ENCODE assay signal across 18 cellular contexts in genomic region chr11:13344818-13345217, GRCh38.
A peak's percentile ranks its signal among the peaks of the same experiment; 100 is the strongest.
DNase-seq lines count a peak whose midpoint lies in the region; ATAC-seq, FAIRE-seq and TF ChIP-seq lines count a peak whose summit lies in the region.
"Had no signal": no experiment of that assay in that cellular context is flagged by ENCODE, and none has a peak within 500 bp of the region (broad histone marks: within the 10 kb centered on the region; RNA-seq: fewer than 3 reads in every experiment).

No MANE protein-coding gene starts in this region.

- no peak overlapping the region for H4K8ac ChIP-seq in IMR-90 (ENCODE audit: low read depth in 2 of 2, low read length in 2 of 2)

- H3K79me1 ChIP-seq in IMR-90 (ENCODE audit: low read depth in 1 of 2, low read length in 2 of 2): peaks cover 12 to 59% of the 10 kb centered on the region in 2 experiments; a peak in 3 of 4 replicates

- peak overlapping the region; percentile 3 for H3K27ac Mint-ChIP-seq in astrocyte (ENCODE audit: unreplicated experiment)
- H3K27ac Mint-ChIP-seq in neural crest cell (ENCODE audit: unreplicated experiment): peak overlapping the region; percentile 60
- H3K27ac Mint-ChIP-seq: activated CD8-positive, alpha-beta T cell treated with anti-CD3 and anti-CD28 coated beads, Interleukin-2, amount 10 ng/mL, durations not matched to agents 7 days and 5 days; activated T-helper 2 cell treated with anti-CD3 and anti-CD28 coated beads, Interferon-gamma antibody, Interleukin-2, Interleukin-4, amounts not matched to agents 10 μg/mL and 5 μg/mL and 100 μg/mL, durations not matched to agents 14 hours and 24 hours and 36 hours; memory B cell; progenitor cell of endocrine pancreas had no signal

- DNase-seq in IMR-90: no peak
- DNase-seq in astrocyte (ENCODE audit: low read depth): no peak
- no peak for DNase-seq in neural crest cell (ENCODE audit: low read depth, low spot score)
- no peak for DNase-seq in ecto neural progenitor cell (ENCODE audit: low spot score)
- DNase-seq: GF-D8 had no signal

- H3K27ac ChIP-seq in IMR-90 (ENCODE audit: insufficient read depth, low read length) (no peak overlapping the region), astrocyte (ENCODE audit: low read depth, low read length) (no peak overlapping the region)
- H3K27ac ChIP-seq: breast epithelium, C4-2B, left lung, tibial artery, vagina had no signal

- no peak overlapping the region for H2BK20ac ChIP-seq in IMR-90 (ENCODE audit: low read depth, low read length)

- H2AFZ ChIP-seq in IMR-90 (replicated peaks; ENCODE audit: low read length, poor library complexity): no peak overlapping the region
- no peak overlapping the region for H2AFZ ChIP-seq in astrocyte (ENCODE audit: low read depth, low read length)

- no peak overlapping the region for H2BK120ac ChIP-seq in IMR-90 (ENCODE audit: low read depth, low read length)

- no peak overlapping the region for H3K23ac ChIP-seq in IMR-90 (ENCODE audit: low read depth, low read length)

- no peak overlapping the region for H2BK15ac ChIP-seq in IMR-90 (ENCODE audit: low read depth, low read length)

- TF ChIP-seq CTCF in GM12872 (IDR thresholded peaks at IDR 0.05; ENCODE audit: insufficient read depth, low read depth, low read length): 0 out of 3 replicates have a peak, but pooled peaks have one; percentile 7
- TF ChIP-seq CTCF in IMR-90 (conservative IDR thresholded peaks at IDR 0.05; ENCODE audit: low read depth, low read length): no peak
- no peak for TF ChIP-seq CTCF in astrocyte (IDR thresholded peaks at IDR 0.05; ENCODE audit: insufficient read depth, low read depth, low read length)
- TF ChIP-seq CTCF in neural crest cell (conservative IDR thresholded peaks at IDR 0.05): no peak

- H3K4me1 ChIP-seq in IMR-90 (ENCODE audit: control insufficient read depth, insufficient read depth, low read length) (peaks cover 5% of the 10 kb centered on the region), astrocyte (ENCODE audit: insufficient read depth, low read length) (peaks cover 4% of the 10 kb centered on the region)

- TF ChIP-seq POLR2A in IMR-90 (IDR thresholded peaks at IDR 0.05; ENCODE audit: low read depth, low read length): no peak

- in situ Hi-C loops in IMR-90 (cut with MboI; ENCODE audit: low sequenced_read_pairs): loop anchor here (5.0 to 25.0 kb wide), 3 partner anchors 138 to 1033 kb away; no protein-coding TSS in a partner anchor

- no peak overlapping the region for H3K18ac ChIP-seq in IMR-90 (ENCODE audit: low read depth, low read length)

- peaks cover 10% of the 10 kb centered on the region for H3K36me3 Mint-ChIP-seq in astrocyte (ENCODE audit: low read depth, unreplicated experiment)
- H3K36me3 Mint-ChIP-seq in neural crest cell (ENCODE audit: low read depth): no peaks in the 10 kb centered on the region
- H3K36me3 Mint-ChIP-seq: activated naive CD4-positive, alpha-beta T cell treated with anti-CD3 and anti-CD28 coated beads, Interleukin-2, amount 50 U/mL, for 24 hours had no signal

- no peak overlapping the region for H4K91ac ChIP-seq in IMR-90 (ENCODE audit: insufficient read depth, low read depth, low read length)

- no peak overlapping the region for H2AK5ac ChIP-seq in IMR-90 (ENCODE audit: low read depth, low read length)

- no peak overlapping the region for H3K9ac ChIP-seq in IMR-90 (ENCODE audit: low read depth, low read length)
- H3K9ac ChIP-seq in astrocyte (ENCODE audit: low read length): no peak overlapping the region

- no CpG with 5 or more reads among the region's 1 CpG for WGBS in IMR-90 (ENCODE audit: extremely low coverage in 2 of 2, insufficient read length in 1 of 2), 2 experiments

- no TSS peak for BruUV-seq in IMR-90 (replicated peaks; lab: Mats Ljungman, UMichigan)

- peaks cover 3% of the 10 kb centered on the region for H3K79me2 ChIP-seq in astrocyte (ENCODE audit: insufficient read depth, low read length)

- no peak overlapping the region for H3K56ac ChIP-seq in IMR-90 (ENCODE audit: extremely low read depth, insufficient read depth, low read length)

- H3K4me1 Mint-ChIP-seq in astrocyte (ENCODE audit: low read depth, unreplicated experiment) (peaks cover 34% of the 10 kb centered on the region), neural crest cell (peaks cover 6% of the 10 kb centered on the region)

- dilution Hi-C loops in IMR-90 (cut with HindIII; ENCODE audit: low sequenced_read_pairs, unreplicated experiment): no loop called here

- H3K27me3 ChIP-seq in IMR-90 (ENCODE audit: control insufficient read depth, insufficient read depth, low read length) (no peaks in the 10 kb centered on the region), astrocyte (ENCODE audit: insufficient read depth, low read length) (no peaks in the 10 kb centered on the region)
- H3K27me3 ChIP-seq: breast epithelium, left lung, tibial artery, vagina had no signal

- peak overlapping the region; percentile 15; the same call in 1 of the 2 replicates for H3K4ac ChIP-seq in IMR-90 (ENCODE audit: low read depth, low read length)

- H3K14ac ChIP-seq in IMR-90 (replicated peaks; ENCODE audit: low read depth, low read length): no peak overlapping the region

- no peak for ATAC-seq in IMR-90 (ENCODE audit: low read depth)
- ATAC-seq in GM21390 (IDR thresholded peaks at IDR 0.05; ENCODE audit: unreplicated experiment): no peak
- no peak for ATAC-seq in GM19395 (IDR thresholded peaks at IDR 0.05; ENCODE audit: unreplicated experiment)

- no peak overlapping the region for H2AK9ac ChIP-seq in IMR-90 (replicated peaks; ENCODE audit: low read depth, low read length, poor library complexity)

- no peaks in the 10 kb centered on the region; the same call in 1 of the 2 replicates for H4K20me1 ChIP-seq in IMR-90 (ENCODE audit: insufficient read depth, low read length)
- H4K20me1 ChIP-seq in astrocyte (ENCODE audit: insufficient read depth, low read length): no peaks in the 10 kb centered on the region

- no peak overlapping the region for H4K5ac ChIP-seq in IMR-90 (ENCODE audit: low read depth, low read length)

- H3K9me3 ChIP-seq in IMR-90 (ENCODE audit: control insufficient read depth, insufficient read depth, low read length) (no peaks in the 10 kb centered on the region), astrocyte (ENCODE audit: insufficient read depth, low read depth, low read length) (no peaks in the 10 kb centered on the region)
- H3K9me3 ChIP-seq: breast epithelium, left lung, tibial artery, vagina had no signal

- H3K4me2 ChIP-seq in IMR-90 (ENCODE audit: low read depth, low read length) (no peak overlapping the region), astrocyte (ENCODE audit: low read length) (no peak overlapping the region)

- peaks cover 16% of the 10 kb centered on the region for H3K9me1 ChIP-seq in IMR-90 (ENCODE audit: insufficient read depth, low read length)

- no peaks in the 10 kb centered on the region for H3K9me3 Mint-ChIP-seq in astrocyte (ENCODE audit: unreplicated experiment)
- no peaks in the 10 kb centered on the region for H3K9me3 Mint-ChIP-seq in neural crest cell
- H3K9me3 Mint-ChIP-seq: activated naive CD4-positive, alpha-beta T cell treated with anti-CD3 and anti-CD28 coated beads, Interleukin-2, amount 50 U/mL, for 24 hours; activated T-helper 2 cell treated with anti-CD3 and anti-CD28 coated beads, Interferon-gamma antibody, Interleukin-2, Interleukin-4, amounts not matched to agents 10 μg/mL and 5 μg/mL and 100 μg/mL, durations not matched to agents 14 hours and 24 hours and 36 hours; memory B cell had no signal

- H3K36me3 ChIP-seq in IMR-90 (ENCODE audit: control insufficient read depth, insufficient read depth, low read length) (no peaks in the 10 kb centered on the region), astrocyte (ENCODE audit: insufficient read depth, low read length) (no peaks in the 10 kb centered on the region)
- H3K36me3 ChIP-seq: breast epithelium, tibial artery, vagina had no signal

- POLR2A ChIA-PET in IMR-90 (lab: Charles Lee; ENCODE audit: unreplicated experiment): no interaction called here

- no peaks in the 10 kb centered on the region for H3K27me3 Mint-ChIP-seq in astrocyte (ENCODE audit: low read depth, unreplicated experiment)
- H3K27me3 Mint-ChIP-seq in neural crest cell (ENCODE audit: low read depth): no peaks in the 10 kb centered on the region
- H3K27me3 Mint-ChIP-seq: activated naive CD4-positive, alpha-beta T cell treated with anti-CD3 and anti-CD28 coated beads, Interleukin-2, amount 50 U/mL, for 24 hours; memory B cell had no signal

- no peak overlapping the region for H2BK5ac ChIP-seq in IMR-90 (ENCODE audit: low read depth, low read length, poor library complexity, severe bottlenecking)

- no peak for TF ChIP-seq RAD21 in IMR-90 (IDR thresholded peaks at IDR 0.05; ENCODE audit: low read length)

- CTCF ChIA-PET in IMR-90 (lab: Yijun Ruan, JAX): interaction anchor here (0.6 to 1.4 kb wide), 7 partner anchors 9 to 1468 kb away, joined by 3 to 6 read pairs (median 3); no protein-coding TSS in a partner anchor

- intact Hi-C loops in IMR-90 (cut with micrococcal nuclease): loop anchor here (1.0 to 2.0 kb wide), 2 partner anchors 135 to 380 kb away; no protein-coding TSS in a partner anchor

- H3K4me3 ChIP-seq in IMR-90 (ENCODE audit: insufficient read depth, low read depth, low read length) (no peak overlapping the region), astrocyte (ENCODE audit: insufficient read depth, low read depth, low read length) (no peak overlapping the region)
- H3K4me3 ChIP-seq: breast epithelium, left lung, tibial artery, vagina had no signal

- FAIRE-seq in astrocyte (lab: Jason Lieb, UNC): no peak

- no peak overlapping the region for H3K4me3 Mint-ChIP-seq in astrocyte (ENCODE audit: unreplicated experiment)
- no peak overlapping the region for H3K4me3 Mint-ChIP-seq in neural crest cell
- H3K4me3 Mint-ChIP-seq: activated CD8-positive, alpha-beta T cell treated with anti-CD3 and anti-CD28 coated beads, Interleukin-2, amount 10 ng/mL, durations not matched to agents 7 days and 5 days; activated naive CD4-positive, alpha-beta T cell treated with anti-CD3 and anti-CD28 coated beads, Interleukin-2, amount 50 U/mL, for 24 hours; memory B cell had no signal

TF ChIP-seq in IMR-90, 13 proteins besides CTCF, POLR2A, EP300 and RAD21:
- no peak for TF ChIP-seq USF2 (IDR thresholded peaks at IDR 0.05; ENCODE audit: low read depth, low read length)
- TF ChIP-seq RCOR1 (IDR thresholded peaks at IDR 0.05; ENCODE audit: insufficient replicate concordance, low read length): no peak
- no peak for TF ChIP-seq CHD1 (IDR thresholded peaks at IDR 0.05; ENCODE audit: low read depth, low read length)
- TF ChIP-seq MAZ (IDR thresholded peaks at IDR 0.05; ENCODE audit: borderline replicate concordance, low read depth, low read length): no peak
- TF ChIP-seq SMC3 (IDR thresholded peaks at IDR 0.05; ENCODE audit: low read depth, low read length): no peak
- TF ChIP-seq MAFK (IDR thresholded peaks at IDR 0.05; ENCODE audit: low read depth, low read length): no peak
